In genomic region chr10:3571310-3571825, GRCh38 we compare ENCODE assay signal across 27 cellular contexts.
"Had no signal": no experiment of that assay in that cellular context is flagged by ENCODE, and none has a peak within 500 bp of the region (broad histone marks: within the 10 kb centered on the region; RNA-seq: fewer than 3 reads in every experiment).

No MANE protein-coding gene starts in this region.

- H3K27me3 ChIP-seq: heart left ventricle, right atrium auricular region, stomach, suprapubic skin, tibial artery had no signal

- H3K4me1 ChIP-seq: parathyroid adenoma, suprapubic skin had no signal

- H3K27ac Mint-ChIP-seq: activated B cell treated with CpG ODN at 0.5 μM for 24 hours; activated CD4-positive, alpha-beta T cell treated with anti-CD3 and anti-CD28 coated beads for 36 hours; activated naive CD4-positive, alpha-beta T cell treated with anti-CD3 and anti-CD28 coated beads, Interleukin-2, amount 10 ng/mL, durations not matched to agents 7 days and 5 days; activated T-helper 1 cell treated with anti-CD3 and anti-CD28 coated beads, Interleukin-12 subunit alpha, Interleukin-12 subunit beta, Interleukin-2, Interleukin-4 antibody, amounts not matched to agents 30 ng/mL and 10 ng/mL and 1 ng/mL, durations not matched to agents 14 hours and 24 hours and 36 hours; effector memory CD8-positive, alpha-beta T cell; natural killer cell treated with Interleukin-12 subunit alpha and Interleukin-12 subunit beta and Interleukin-15 and Interleukin-18, amount 100 ng/mL, for 72 hours; stimulated activated naive B cell treated with anti-CD40 and anti-IgM and Interleukin-4, amounts not matched to agents 10 μg/mL and 1 μg/mL and 100 μg/mL, for 72 hours; T-helper 2 cell treated with Interferon-gamma antibody and Interleukin-4, amounts not matched to agents 5 μg/mL and 100 μg/mL, for 36 hours had no signal

- H3K36me3 Mint-ChIP-seq: activated naive CD4-positive, alpha-beta T cell treated with anti-CD3 and anti-CD28 coated beads, Interleukin-2, amount 10 ng/mL, durations not matched to agents 7 days and 5 days; natural killer cell treated with Interleukin-12 subunit alpha and Interleukin-12 subunit beta and Interleukin-15 and Interleukin-18, amount 100 ng/mL, for 72 hours; stimulated activated naive B cell treated with anti-CD40 and anti-IgM and Interleukin-4, amounts not matched to agents 10 μg/mL and 1 μg/mL and 100 μg/mL, for 72 hours had no signal

- H3K27me3 Mint-ChIP-seq: activated CD4-positive, alpha-beta T cell treated with anti-CD3 and anti-CD28 coated beads for 36 hours; stimulated activated naive B cell treated with anti-CD40 and anti-IgM and Interleukin-4, amounts not matched to agents 10 μg/mL and 1 μg/mL and 100 μg/mL, for 72 hours had no signal

- H3K36me3 ChIP-seq: heart left ventricle, lower lobe of right lung, right atrium auricular region, stomach, suprapubic skin, tibial artery had no signal

- H3K4me3 Mint-ChIP-seq: activated B cell treated with CpG ODN at 0.5 μM for 24 hours; activated CD4-positive, alpha-beta T cell treated with anti-CD3 and anti-CD28 coated beads for 36 hours; activated naive CD4-positive, alpha-beta T cell treated with anti-CD3 and anti-CD28 coated beads, Interleukin-2, amount 10 ng/mL, durations not matched to agents 7 days and 5 days; activated T-helper 1 cell treated with anti-CD3 and anti-CD28 coated beads, Interleukin-12 subunit alpha, Interleukin-12 subunit beta, Interleukin-2, Interleukin-4 antibody, amounts not matched to agents 30 ng/mL and 10 ng/mL and 1 ng/mL, durations not matched to agents 14 hours and 24 hours and 36 hours; central memory CD8-positive, alpha-beta T cell; effector memory CD8-positive, alpha-beta T cell; natural killer cell treated with Interleukin-12 subunit alpha and Interleukin-12 subunit beta and Interleukin-15 and Interleukin-18, amount 100 ng/mL, for 72 hours; stimulated activated naive B cell treated with anti-CD40 and anti-IgM and Interleukin-4, amounts not matched to agents 10 μg/mL and 1 μg/mL and 100 μg/mL, for 72 hours; T-helper 2 cell treated with Interferon-gamma antibody and Interleukin-4, amounts not matched to agents 5 μg/mL and 100 μg/mL, for 36 hours had no signal

- H3K9me3 Mint-ChIP-seq: activated B cell treated with CpG ODN at 0.5 μM for 24 hours; activated naive CD4-positive, alpha-beta T cell treated with anti-CD3 and anti-CD28 coated beads, Interleukin-2, amount 10 ng/mL, durations not matched to agents 7 days and 5 days; central memory CD8-positive, alpha-beta T cell; effector memory CD8-positive, alpha-beta T cell; natural killer cell treated with Interleukin-12 subunit alpha and Interleukin-12 subunit beta and Interleukin-15 and Interleukin-18, amount 100 ng/mL, for 72 hours; stimulated activated naive B cell treated with anti-CD40 and anti-IgM and Interleukin-4, amounts not matched to agents 10 μg/mL and 1 μg/mL and 100 μg/mL, for 72 hours; T-helper 2 cell treated with Interferon-gamma antibody and Interleukin-4, amounts not matched to agents 5 μg/mL and 100 μg/mL, for 36 hours had no signal

- DNase-seq: activated B cell treated with CpG ODN at 0.5 μM for 24 hours; activated CD4-positive, alpha-beta T cell treated with anti-CD3 and anti-CD28 coated beads for 36 hours; activated CD8-positive, alpha-beta memory T cell treated with anti-CD3 and anti-CD28 coated beads for 24 hours; activated effector memory CD4-positive, alpha-beta T cell treated with anti-CD3 and anti-CD28 coated beads, Interleukin-2, amount 50 U/mL, for 16 hours; activated naive CD4-positive, alpha-beta T cell treated with anti-CD3 and anti-CD28 coated beads, Interleukin-2, amount 10 ng/mL, durations not matched to agents 7 days and 5 days; amniotic stem cell; effector memory CD8-positive, alpha-beta T cell; erythroblast; lower lobe of right lung; mesendoderm; mucosa of descending colon; occipital lobe; stimulated activated CD4-positive, alpha-beta T cell treated with anti-CD3 and anti-CD28 coated beads, Interleukin-15, amount 100 ng/mL, for 24 hours; stimulated activated CD4-positive, alpha-beta T cell treated with anti-CD3 and anti-CD28 coated beads, Interleukin-2, amount 100 ng/mL, for 24 hours; stimulated activated naive B cell treated with anti-CD40 and anti-IgM and Interleukin-4, amounts not matched to agents 10 μg/mL and 1 μg/mL and 100 μg/mL, for 72 hours; stomach; T-helper 1 cell had no signal

- H3K9me3 ChIP-seq: lower lobe of right lung, mucosa of descending colon, suprapubic skin had no signal

- H3K4me1 Mint-ChIP-seq: activated B cell treated with CpG ODN at 0.5 μM for 24 hours; stimulated activated naive B cell treated with anti-CD40 and anti-IgM and Interleukin-4, amounts not matched to agents 10 μg/mL and 1 μg/mL and 100 μg/mL, for 72 hours had no signal

- H3K4me3 ChIP-seq: heart left ventricle, lower lobe of right lung, mucosa of descending colon, right atrium auricular region, stomach, suprapubic skin, tibial artery had no signal

- H2AFZ ChIP-seq: parathyroid adenoma had no signal

- H3K79me2 ChIP-seq: parathyroid adenoma had no signal

- ATAC-seq: activated CD4-positive, alpha-beta T cell treated with anti-CD3 and anti-CD28 coated beads for 36 hours; effector memory CD8-positive, alpha-beta T cell; left lobe of liver; lower lobe of right lung; mucosa of descending colon; natural killer cell treated with Interleukin-12 subunit alpha and Interleukin-12 subunit beta and Interleukin-15 and Interleukin-18, amount 100 ng/mL, for 72 hours; stimulated activated naive B cell treated with anti-CD40 and anti-IgM and Interleukin-4, amounts not matched to agents 10 μg/mL and 1 μg/mL and 100 μg/mL, for 72 hours had no signal

- H3K27ac ChIP-seq: lower lobe of right lung, parathyroid adenoma, stomach, suprapubic skin had no signal
